Comparison of ENCODE assay signal across 22 cellular contexts in genomic region chr9:119559986-119560385, GRCh38.
"Had no signal": no experiment of that assay in that cellular context is flagged by ENCODE, and none has a peak within 500 bp of the region (broad histone marks: within the 10 kb centered on the region; RNA-seq: fewer than 3 reads in every experiment).

No MANE protein-coding gene starts in this region.

- DNase-seq: cerebellar nuclear complex; colonic mucosa; effector CD4-positive, alpha-beta T cell; endodermal cell; erythroblast; heart left ventricle; hippocampal formation; left ventricle myocardium inferior; midbrain; occipital lobe; retina; spleen; stimulated activated CD4-positive, alpha-beta T cell treated with anti-CD3 and anti-CD28 coated beads, Interleukin-15, amount 100 ng/mL, for 24 hours; stimulated activated CD4-positive, alpha-beta T cell treated with anti-CD3 and anti-CD28 coated beads, Interleukin-1b, Interleukin-23, amount 100 ng/mL, for 48 hours; stimulated activated CD4-positive, alpha-beta T cell treated with anti-CD3 and anti-CD28 coated beads, Interleukin-4, amount 100 ng/mL, for 24 hours; tibial artery; upper lobe of right lung had no signal

- H3K4me3 Mint-ChIP-seq: endodermal cell; natural killer cell treated with Interleukin-12 subunit alpha and Interleukin-12 subunit beta and Interleukin-15 and Interleukin-18, amount 100 ng/mL, for 72 hours; stimulated activated memory B cell treated with anti-CD40 and anti-IgM and Interleukin-4, amounts not matched to agents 10 μg/mL and 1 μg/mL and 100 μg/mL, for 72 hours; stimulated activated naive CD8-positive, alpha-beta T cell treated with anti-CD3 and anti-CD28 coated beads, Interleukin-15, Interleukin-2, amounts not matched to agents 100 ng/mL and 50 ng/mL, for 24 hours had no signal

- H3K9me3 Mint-ChIP-seq: endodermal cell; natural killer cell treated with Interleukin-12 subunit alpha and Interleukin-12 subunit beta and Interleukin-15 and Interleukin-18, amount 100 ng/mL, for 72 hours; stimulated activated naive CD8-positive, alpha-beta T cell treated with anti-CD3 and anti-CD28 coated beads, Interleukin-15, Interleukin-2, amounts not matched to agents 100 ng/mL and 50 ng/mL, for 24 hours had no signal

- H3K4me3 ChIP-seq: colonic mucosa, heart left ventricle, left ventricle myocardium inferior, prostate gland, spleen, tibial artery, upper lobe of right lung, vagina had no signal

- H3K27ac Mint-ChIP-seq: endodermal cell; natural killer cell treated with Interleukin-12 subunit alpha and Interleukin-12 subunit beta and Interleukin-15 and Interleukin-18, amount 100 ng/mL, for 72 hours; stimulated activated memory B cell treated with anti-CD40 and anti-IgM and Interleukin-4, amounts not matched to agents 10 μg/mL and 1 μg/mL and 100 μg/mL, for 72 hours; stimulated activated naive CD8-positive, alpha-beta T cell treated with anti-CD3 and anti-CD28 coated beads, Interleukin-15, Interleukin-2, amounts not matched to agents 100 ng/mL and 50 ng/mL, for 24 hours had no signal

- H3K36me3 Mint-ChIP-seq: natural killer cell treated with Interleukin-12 subunit alpha and Interleukin-12 subunit beta and Interleukin-15 and Interleukin-18, amount 100 ng/mL, for 72 hours; stimulated activated memory B cell treated with anti-CD40 and anti-IgM and Interleukin-4, amounts not matched to agents 10 μg/mL and 1 μg/mL and 100 μg/mL, for 72 hours had no signal
